ENCODE assay signal across 1 cellular context in the genomic region with DNA sequence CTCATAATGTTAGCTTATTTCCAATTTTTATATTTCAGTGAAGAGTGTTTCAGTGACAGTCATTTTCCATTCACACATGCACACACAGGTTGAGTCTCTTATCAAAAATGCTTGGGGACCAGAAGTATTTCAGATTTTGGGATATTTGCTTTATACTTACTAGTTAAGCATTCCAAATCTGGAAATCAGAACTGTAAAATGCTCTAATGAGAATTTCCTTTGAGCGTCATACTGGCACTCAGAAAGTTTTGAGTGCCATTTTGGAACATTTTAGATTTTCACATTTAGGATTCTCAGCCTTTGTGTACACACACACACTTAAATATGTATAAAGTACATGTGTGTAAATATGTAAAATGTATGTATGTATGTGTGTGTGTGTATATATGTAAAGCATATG.
TF ChIP-seq lines count a peak whose summit lies in the region.

No MANE protein-coding gene starts in this region.

TF ChIP-seq in GM23338, 12 proteins besides CTCF, POLR2A, EP300 and RAD21:
- no peak for TF ChIP-seq JUNB (IDR thresholded peaks at IDR 0.05; ENCODE audit: unreplicated experiment)
- TF ChIP-seq EZH2 (IDR thresholded peaks at IDR 0.05; ENCODE audit: low read depth, unreplicated experiment), result no peak
- TF ChIP-seq POLR2AphosphoS5 (IDR thresholded peaks at IDR 0.05; ENCODE audit: low read depth), result no peak
- TF ChIP-seq CREB1 (CRISPR knock-in tag; IDR thresholded peaks at IDR 0.05; ENCODE audit: low read depth), result no peak
- TF ChIP-seq STAT1 (IDR thresholded peaks at IDR 0.05; ENCODE audit: unreplicated experiment), result no peak
- TF ChIP-seq, protein P1, sequence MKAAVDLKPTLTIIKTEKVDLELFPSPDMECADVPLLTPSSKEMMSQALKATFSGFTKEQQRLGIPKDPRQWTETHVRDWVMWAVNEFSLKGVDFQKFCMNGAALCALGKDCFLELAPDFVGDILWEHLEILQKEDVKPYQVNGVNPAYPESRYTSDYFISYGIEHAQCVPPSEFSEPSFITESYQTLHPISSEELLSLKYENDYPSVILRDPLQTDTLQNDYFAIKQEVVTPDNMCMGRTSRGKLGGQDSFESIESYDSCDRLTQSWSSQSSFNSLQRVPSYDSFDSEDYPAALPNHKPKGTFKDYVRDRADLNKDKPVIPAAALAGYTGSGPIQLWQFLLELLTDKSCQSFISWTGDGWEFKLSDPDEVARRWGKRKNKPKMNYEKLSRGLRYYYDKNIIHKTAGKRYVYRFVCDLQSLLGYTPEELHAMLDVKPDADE (IDR thresholded peaks at IDR 0.05), result no peak
- TF ChIP-seq ZNF331 (CRISPR knock-in tag; IDR thresholded peaks at IDR 0.05; ENCODE audit: low read depth), result no peak
- no peak for TF ChIP-seq NANOG (IDR thresholded peaks at IDR 0.05; ENCODE audit: borderline replicate concordance)
- TF ChIP-seq, protein P2, sequence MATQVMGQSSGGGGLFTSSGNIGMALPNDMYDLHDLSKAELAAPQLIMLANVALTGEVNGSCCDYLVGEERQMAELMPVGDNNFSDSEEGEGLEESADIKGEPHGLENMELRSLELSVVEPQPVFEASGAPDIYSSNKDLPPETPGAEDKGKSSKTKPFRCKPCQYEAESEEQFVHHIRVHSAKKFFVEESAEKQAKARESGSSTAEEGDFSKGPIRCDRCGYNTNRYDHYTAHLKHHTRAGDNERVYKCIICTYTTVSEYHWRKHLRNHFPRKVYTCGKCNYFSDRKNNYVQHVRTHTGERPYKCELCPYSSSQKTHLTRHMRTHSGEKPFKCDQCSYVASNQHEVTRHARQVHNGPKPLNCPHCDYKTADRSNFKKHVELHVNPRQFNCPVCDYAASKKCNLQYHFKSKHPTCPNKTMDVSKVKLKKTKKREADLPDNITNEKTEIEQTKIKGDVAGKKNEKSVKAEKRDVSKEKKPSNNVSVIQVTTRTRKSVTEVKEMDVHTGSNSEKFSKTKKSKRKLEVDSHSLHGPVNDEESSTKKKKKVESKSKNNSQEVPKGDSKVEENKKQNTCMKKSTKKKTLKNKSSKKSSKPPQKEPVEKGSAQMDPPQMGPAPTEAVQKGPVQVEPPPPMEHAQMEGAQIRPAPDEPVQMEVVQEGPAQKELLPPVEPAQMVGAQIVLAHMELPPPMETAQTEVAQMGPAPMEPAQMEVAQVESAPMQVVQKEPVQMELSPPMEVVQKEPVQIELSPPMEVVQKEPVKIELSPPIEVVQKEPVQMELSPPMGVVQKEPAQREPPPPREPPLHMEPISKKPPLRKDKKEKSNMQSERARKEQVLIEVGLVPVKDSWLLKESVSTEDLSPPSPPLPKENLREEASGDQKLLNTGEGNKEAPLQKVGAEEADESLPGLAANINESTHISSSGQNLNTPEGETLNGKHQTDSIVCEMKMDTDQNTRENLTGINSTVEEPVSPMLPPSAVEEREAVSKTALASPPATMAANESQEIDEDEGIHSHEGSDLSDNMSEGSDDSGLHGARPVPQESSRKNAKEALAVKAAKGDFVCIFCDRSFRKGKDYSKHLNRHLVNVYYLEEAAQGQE (IDR thresholded peaks at IDR 0.05; ENCODE audit: unreplicated experiment), result no peak
- TF ChIP-seq ZNF114 (CRISPR knock-in tag; IDR thresholded peaks at IDR 0.05), result no peak
- TF ChIP-seq, protein P3, sequence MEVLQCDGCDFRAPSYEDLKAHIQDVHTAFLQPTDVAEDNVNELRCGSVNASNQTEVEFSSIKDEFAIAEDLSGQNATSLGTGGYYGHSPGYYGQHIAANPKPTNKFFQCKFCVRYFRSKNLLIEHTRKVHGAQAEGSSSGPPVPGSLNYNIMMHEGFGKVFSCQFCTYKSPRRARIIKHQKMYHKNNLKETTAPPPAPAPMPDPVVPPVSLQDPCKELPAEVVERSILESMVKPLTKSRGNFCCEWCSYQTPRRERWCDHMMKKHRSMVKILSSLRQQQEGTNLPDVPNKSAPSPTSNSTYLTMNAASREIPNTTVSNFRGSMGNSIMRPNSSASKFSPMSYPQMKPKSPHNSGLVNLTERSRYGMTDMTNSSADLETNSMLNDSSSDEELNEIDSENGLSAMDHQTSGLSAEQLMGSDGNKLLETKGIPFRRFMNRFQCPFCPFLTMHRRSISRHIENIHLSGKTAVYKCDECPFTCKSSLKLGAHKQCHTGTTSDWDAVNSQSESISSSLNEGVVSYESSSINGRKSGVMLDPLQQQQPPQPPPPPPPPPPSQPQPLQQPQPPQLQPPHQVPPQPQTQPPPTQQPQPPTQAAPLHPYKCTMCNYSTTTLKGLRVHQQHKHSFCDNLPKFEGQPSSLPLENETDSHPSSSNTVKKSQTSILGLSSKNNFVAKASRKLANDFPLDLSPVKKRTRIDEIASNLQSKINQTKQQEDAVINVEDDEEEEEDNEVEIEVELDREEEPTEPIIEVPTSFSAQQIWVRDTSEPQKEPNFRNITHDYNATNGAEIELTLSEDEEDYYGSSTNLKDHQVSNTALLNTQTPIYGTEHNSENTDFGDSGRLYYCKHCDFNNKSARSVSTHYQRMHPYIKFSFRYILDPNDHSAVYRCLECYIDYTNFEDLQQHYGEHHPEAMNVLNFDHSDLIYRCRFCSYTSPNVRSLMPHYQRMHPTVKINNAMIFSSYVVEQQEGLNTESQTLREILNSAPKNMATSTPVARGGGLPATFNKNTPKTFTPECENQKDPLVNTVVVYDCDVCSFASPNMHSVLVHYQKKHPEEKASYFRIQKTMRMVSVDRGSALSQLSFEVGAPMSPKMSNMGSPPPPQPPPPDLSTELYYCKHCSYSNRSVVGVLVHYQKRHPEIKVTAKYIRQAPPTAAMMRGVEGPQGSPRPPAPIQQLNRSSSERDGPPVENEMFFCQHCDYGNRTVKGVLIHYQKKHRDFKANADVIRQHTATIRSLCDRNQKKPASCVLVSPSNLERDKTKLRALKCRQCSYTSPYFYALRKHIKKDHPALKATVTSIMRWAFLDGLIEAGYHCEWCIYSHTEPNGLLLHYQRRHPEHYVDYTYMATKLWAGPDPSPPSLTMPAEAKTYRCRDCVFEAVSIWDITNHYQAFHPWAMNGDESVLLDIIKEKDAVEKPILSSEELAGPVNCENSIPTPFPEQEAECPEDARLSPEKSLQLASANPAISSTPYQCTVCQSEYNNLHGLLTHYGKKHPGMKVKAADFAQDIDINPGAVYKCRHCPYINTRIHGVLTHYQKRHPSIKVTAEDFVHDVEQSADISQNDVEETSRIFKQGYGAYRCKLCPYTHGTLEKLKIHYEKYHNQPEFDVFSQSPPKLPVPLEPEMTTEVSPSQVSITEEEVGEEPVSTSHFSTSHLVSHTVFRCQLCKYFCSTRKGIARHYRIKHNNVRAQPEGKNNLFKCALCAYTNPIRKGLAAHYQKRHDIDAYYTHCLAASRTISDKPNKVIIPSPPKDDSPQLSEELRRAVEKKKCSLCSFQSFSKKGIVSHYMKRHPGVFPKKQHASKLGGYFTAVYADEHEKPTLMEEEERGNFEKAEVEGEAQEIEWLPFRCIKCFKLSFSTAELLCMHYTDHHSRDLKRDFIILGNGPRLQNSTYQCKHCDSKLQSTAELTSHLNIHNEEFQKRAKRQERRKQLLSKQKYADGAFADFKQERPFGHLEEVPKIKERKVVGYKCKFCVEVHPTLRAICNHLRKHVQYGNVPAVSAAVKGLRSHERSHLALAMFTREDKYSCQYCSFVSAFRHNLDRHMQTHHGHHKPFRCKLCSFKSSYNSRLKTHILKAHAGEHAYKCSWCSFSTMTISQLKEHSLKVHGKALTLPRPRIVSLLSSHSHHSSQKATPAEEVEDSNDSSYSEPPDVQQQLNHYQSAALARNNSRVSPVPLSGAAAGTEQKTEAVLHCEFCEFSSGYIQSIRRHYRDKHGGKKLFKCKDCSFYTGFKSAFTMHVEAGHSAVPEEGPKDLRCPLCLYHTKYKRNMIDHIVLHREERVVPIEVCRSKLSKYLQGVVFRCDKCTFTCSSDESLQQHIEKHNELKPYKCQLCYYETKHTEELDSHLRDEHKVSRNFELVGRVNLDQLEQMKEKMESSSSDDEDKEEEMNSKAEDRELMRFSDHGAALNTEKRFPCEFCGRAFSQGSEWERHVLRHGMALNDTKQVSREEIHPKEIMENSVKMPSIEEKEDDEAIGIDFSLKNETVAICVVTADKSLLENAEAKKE (CRISPR knock-in tag; IDR thresholded peaks at IDR 0.05), result no peak
- no peak for TF ChIP-seq EZH2phosphoT487 (IDR thresholded peaks at IDR 0.05; ENCODE audit: unreplicated experiment)
